22 cellular contexts compared by ENCODE assay signal in genomic region chr3:13637953-13638352, GRCh38.
A peak's percentile ranks its signal among the peaks of the same experiment; 100 is the strongest.
DNase-seq lines count a peak whose midpoint lies in the region; ATAC-seq, FAIRE-seq and TF ChIP-seq lines count a peak whose summit lies in the region.
"Had no signal": no experiment of that assay in that cellular context is flagged by ENCODE, and none has a peak within 500 bp of the region (broad histone marks: within the 10 kb centered on the region; RNA-seq: fewer than 3 reads in every experiment).

No MANE protein-coding gene starts in this region.

- TF ChIP-seq CTCF in HepG2 (CRISPR knock-in tag; IDR thresholded peaks at IDR 0.05) (no peak), right lobe of liver (IDR thresholded peaks at IDR 0.05) (no peak), K562 (IDR thresholded peaks at IDR 0.05 in 2 of 3, conservative IDR thresholded peaks at IDR 0.05 in 1 of 3; ENCODE audit: insufficient read depth in 2 of 3, low read depth in 1 of 3, low read length in 3 of 3) (no peak)

- no peaks in the 10 kb centered on the region for H3K4me1 ChIP-seq in HepG2 (ENCODE audit: insufficient read depth, low read length)
- no peaks in the 10 kb centered on the region for H3K4me1 ChIP-seq in right lobe of liver
- H3K4me1 ChIP-seq in K562 (replicated peaks in 1 of 2; ENCODE audit: control insufficient read depth in 2 of 2, insufficient read depth in 2 of 2, low read length in 2 of 2) = peaks cover 0 to 19% of the 10 kb centered on the region in 2 experiments; a peak in 1 of 5 replicates
- H3K4me1 ChIP-seq in trophoblast cell (ENCODE audit: control insufficient read depth in 1 of 2, insufficient read depth in 2 of 2, low read length in 2 of 2) = peaks cover 0 to 3% of the 10 kb centered on the region in 2 experiments
- H3K4me1 ChIP-seq: A549, Caco-2 had no signal

- FAIRE-seq in HepG2 (lab: Jason Lieb, UNC) (no peak), K562 (lab: Jason Lieb, UNC) (no peak)
- FAIRE-seq: A549, D721Med, G401.6, GM12891, GM19239 had no signal

- no peak overlapping the region for H4K8ac ChIP-seq in trophoblast cell (ENCODE audit: low read depth, low read length)

- TF ChIP-seq EP300 in HepG2 (IDR thresholded peaks at IDR 0.05; ENCODE audit: low read depth in 2 of 2, low read length in 2 of 2) = no peak
- no peak for TF ChIP-seq EP300 in HepG2 (CRISPR knock-in tag; IDR thresholded peaks at IDR 0.05; ENCODE audit: borderline replicate concordance)
- no peak for TF ChIP-seq EP300 in K562 (IDR thresholded peaks at IDR 0.05; ENCODE audit: low read length)

- no peak for TF ChIP-seq POLR2A in HepG2 (IDR thresholded peaks at IDR 0.05; ENCODE audit: insufficient read depth in 1 of 2, low read depth in 2 of 2, low read length in 2 of 2)
- TF ChIP-seq POLR2A in right lobe of liver (IDR thresholded peaks at IDR 0.05) = no peak
- TF ChIP-seq POLR2A in K562 (conservative IDR thresholded peaks at IDR 0.05) = no peak

- H4K12ac ChIP-seq in trophoblast cell (ENCODE audit: low read depth, low read length) = no peak overlapping the region

- H3K4me1 Mint-ChIP-seq in activated CD4-positive, alpha-beta T cell treated with anti-CD3 and anti-CD28 coated beads, Interleukin-2, amount 10 ng/mL, durations not matched to agents 7 days and 5 days = no peaks in the 10 kb centered on the region
- H3K4me1 Mint-ChIP-seq: B cell had no signal

- no peaks in the 10 kb centered on the region for H3K36me3 ChIP-seq in HepG2 (replicated peaks in 1 of 2; ENCODE audit: control insufficient read depth in 1 of 2, insufficient read depth in 2 of 2, low read length in 2 of 2)
- no peaks in the 10 kb centered on the region for H3K36me3 ChIP-seq in right lobe of liver
- no peaks in the 10 kb centered on the region for H3K36me3 ChIP-seq in K562 (ENCODE audit: control insufficient read depth, insufficient read depth, low read length)
- H3K36me3 ChIP-seq in trophoblast cell (ENCODE audit: control insufficient read depth in 1 of 2, insufficient read depth in 2 of 2, low read length in 2 of 2) = no peaks in the 10 kb centered on the region
- H3K36me3 ChIP-seq: BLaER1 treated with 17β-estradiol and CSF1 and Interleukin-3, amounts not matched to agents 10 nM and 100 nM had no signal

- no peak overlapping the region for H2AK5ac ChIP-seq in trophoblast cell (ENCODE audit: low read length)

- no peaks in the 10 kb centered on the region for H3K9me3 Mint-ChIP-seq in activated CD4-positive, alpha-beta T cell treated with anti-CD3 and anti-CD28 coated beads, Interleukin-2, amount 10 ng/mL, durations not matched to agents 7 days and 5 days
- H3K9me3 Mint-ChIP-seq: CD4-positive, alpha-beta T cell; CD8-positive, alpha-beta T cell had no signal

- no peak overlapping the region for H3K4ac ChIP-seq in trophoblast cell (ENCODE audit: low read depth, low read length)

- H2AFZ ChIP-seq in HepG2 (ENCODE audit: low read length) (no peak overlapping the region), K562 (ENCODE audit: low read depth, low read length) (no peak overlapping the region), trophoblast cell (ENCODE audit: insufficient read depth, low read length, poor library complexity) (no peak overlapping the region)

- no peak overlapping the region for H2BK12ac ChIP-seq in trophoblast cell (ENCODE audit: low read length)

- no peak overlapping the region for H2BK5ac ChIP-seq in trophoblast cell (ENCODE audit: low read depth, low read length, poor library complexity)

- CTCF ChIA-PET in activated CD4-positive, alpha-beta T cell treated with anti-CD3 and anti-CD28 coated beads, Interleukin-2, amount 10 ng/mL, durations not matched to agents 7 days and 5 days (lab: Charles Lee) = no interaction called here
- CTCF ChIA-PET in HepG2 (lab: Yijun Ruan, JAX; ENCODE audit: low intra/inter-chr PET ratio, low total read pairs) = no interaction called here
- CTCF ChIA-PET in K562 (lab: Yijun Ruan, JAX; ENCODE audit: low intra/inter-chr PET ratio) = interaction anchor here (0.6 kb wide), 1 partner anchor 141 kb away, joined by 4 read pairs; no protein-coding TSS in a partner anchor

- no peak overlapping the region for H3K4me3 ChIP-seq in HepG2 (replicated peaks in 1 of 3; ENCODE audit: insufficient read depth in 1 of 3, low read depth in 2 of 3, low read length in 3 of 3)
- H3K4me3 ChIP-seq in right lobe of liver = no peak overlapping the region
- H3K4me3 ChIP-seq in K562 = no peak overlapping the region
- H3K4me3 ChIP-seq in trophoblast cell (ENCODE audit: low read depth, low read length) = no peak overlapping the region
- H3K4me3 ChIP-seq: A549; BLaER1 treated with 17β-estradiol and CSF1 and Interleukin-3, amounts not matched to agents 10 nM and 100 nM had no signal

- H3K27ac ChIP-seq in HepG2 (ENCODE audit: extremely low read length, insufficient read depth, low read length) = no peak overlapping the region
- H3K27ac ChIP-seq in right lobe of liver = no peak overlapping the region
- no peak overlapping the region for H3K27ac ChIP-seq in K562 (ENCODE audit: extremely low read depth, low read depth, low read length)
- H3K27ac ChIP-seq in trophoblast cell (ENCODE audit: low read depth, low read length) = no peak overlapping the region
- H3K27ac ChIP-seq: 22Rv1; A549; BLaER1 treated with 17β-estradiol and CSF1 and Interleukin-3, amounts not matched to agents 10 nM and 100 nM; C4-2B had no signal

- no peaks in the 10 kb centered on the region for H3K27me3 Mint-ChIP-seq in activated CD4-positive, alpha-beta T cell treated with anti-CD3 and anti-CD28 coated beads, Interleukin-2, amount 10 ng/mL, durations not matched to agents 7 days and 5 days
- H3K27me3 Mint-ChIP-seq: CD4-positive, alpha-beta T cell had no signal

- 3% methylated on average over 10 of the region's 12 CpGs for WGBS in HepG2 (ENCODE audit: low lambda C conversion rate)
- WGBS in right lobe of liver (ENCODE audit: insufficient coverage, low coverage, low lambda C conversion rate, missing lambda C conversion rate) = 71% methylated on average over 6 of the region's 12 CpGs
- 5% methylated on average over 12 of the region's 12 CpGs for WGBS in K562 (ENCODE audit: insufficient coverage, low coverage, missing lambda C conversion rate)
- WGBS in trophoblast cell (ENCODE audit: extremely low coverage, insufficient coverage, insufficient read length) = no CpG with 5 or more reads among the region's 12 CpGs

- no peak for ATAC-seq in HepG2
- no peak for ATAC-seq in right lobe of liver
- no peak for ATAC-seq in K562
- ATAC-seq: A549; CD8-positive, alpha-beta T cell had no signal

- no peak overlapping the region for H3K23ac ChIP-seq in trophoblast cell (ENCODE audit: low read length)

- no peaks in the 10 kb centered on the region for H3K36me3 Mint-ChIP-seq in activated CD4-positive, alpha-beta T cell treated with anti-CD3 and anti-CD28 coated beads, Interleukin-2, amount 10 ng/mL, durations not matched to agents 7 days and 5 days (ENCODE audit: low read depth)

- H3K18ac ChIP-seq in trophoblast cell (ENCODE audit: low read length) = no peak overlapping the region

- H3K9me3 ChIP-seq in HepG2 (ENCODE audit: low read length) (no peaks in the 10 kb centered on the region), right lobe of liver (no peaks in the 10 kb centered on the region), K562 (replicated peaks; ENCODE audit: control insufficient read depth, insufficient read depth, low read depth, low read length) (no peaks in the 10 kb centered on the region), trophoblast cell (ENCODE audit: insufficient read depth, low read depth, low read length) (no peaks in the 10 kb centered on the region)
- H3K9me3 ChIP-seq: A549; BLaER1 treated with 17β-estradiol and CSF1 and Interleukin-3, amounts not matched to agents 10 nM and 100 nM; Caco-2 had no signal

- no peak overlapping the region for H2BK120ac ChIP-seq in trophoblast cell (ENCODE audit: insufficient read depth, low read length, poor library complexity)

- H3K27ac Mint-ChIP-seq in activated CD4-positive, alpha-beta T cell treated with anti-CD3 and anti-CD28 coated beads, Interleukin-2, amount 10 ng/mL, durations not matched to agents 7 days and 5 days = peak overlapping the region; percentile 41
- H3K27ac Mint-ChIP-seq: B cell; CD4-positive, alpha-beta T cell; CD8-positive, alpha-beta T cell had no signal

- H3K4me3 Mint-ChIP-seq in activated CD4-positive, alpha-beta T cell treated with anti-CD3 and anti-CD28 coated beads, Interleukin-2, amount 10 ng/mL, durations not matched to agents 7 days and 5 days = no peak overlapping the region
- H3K4me3 Mint-ChIP-seq: B cell; CD4-positive, alpha-beta T cell; CD8-positive, alpha-beta T cell had no signal

- H4K20me1 ChIP-seq in HepG2 (ENCODE audit: insufficient read depth, low read length) = no peaks in the 10 kb centered on the region
- peaks cover 24% of the 10 kb centered on the region for H4K20me1 ChIP-seq in K562 (replicated peaks; ENCODE audit: control insufficient read depth, insufficient read depth, low read length)
- H4K20me1 ChIP-seq: BLaER1 treated with 17β-estradiol and CSF1 and Interleukin-3, amounts not matched to agents 10 nM and 100 nM had no signal

- H3K9ac ChIP-seq in HepG2 (ENCODE audit: insufficient read depth, low read depth, low read length) = no peak overlapping the region
- H3K9ac ChIP-seq in K562 (ENCODE audit: insufficient read depth in 1 of 2, low read depth in 2 of 2, low read length in 2 of 2) = no peak overlapping the region
- H3K9ac ChIP-seq in trophoblast cell (ENCODE audit: low read length) = no peak overlapping the region
- H3K9ac ChIP-seq: BLaER1 treated with 17β-estradiol and CSF1 and Interleukin-3, amounts not matched to agents 10 nM and 100 nM had no signal

- no peaks in the 10 kb centered on the region for H3K9me1 ChIP-seq in K562 (ENCODE audit: control insufficient read depth, insufficient read depth, low read length)

- H3K79me2 ChIP-seq in HepG2 (ENCODE audit: insufficient read depth, low read length) (no peaks in the 10 kb centered on the region), K562 (ENCODE audit: control insufficient read depth, insufficient read depth, low read length) (no peaks in the 10 kb centered on the region), trophoblast cell (ENCODE audit: control insufficient read depth, insufficient read depth, low read length, poor library complexity) (no peaks in the 10 kb centered on the region)

- no peak for TF ChIP-seq RAD21 in HepG2 (CRISPR knock-in tag; IDR thresholded peaks at IDR 0.05)
- TF ChIP-seq RAD21 in K562 (CRISPR knock-in tag; conservative IDR thresholded peaks at IDR 0.05 in 1 of 2, IDR thresholded peaks at IDR 0.05 in 1 of 2) = no peak

- intact Hi-C loops in HepG2 (cut with micrococcal nuclease; ENCODE audit: unreplicated experiment) = no loop called here
- intact Hi-C loops in right lobe of liver (cut with DNase I) = no loop called here
- intact Hi-C loops in K562 (cut with micrococcal nuclease) = no loop called here

- in situ Hi-C loops in HepG2 (cut with HindIII; ENCODE audit: extremely low pct_ligation_motif_present, low pct_unique_long_range_greater_than_20kb) = no loop called here
- in situ Hi-C loops in K562 (cut with MboI) = no loop called here

- no peak overlapping the region for H4K91ac ChIP-seq in trophoblast cell (ENCODE audit: low read depth, low read length)

- no peak for DNase-seq in activated CD4-positive, alpha-beta T cell treated with anti-CD3 and anti-CD28 coated beads, Interleukin-2, amount 10 ng/mL, durations not matched to agents 7 days and 5 days
- no peak for DNase-seq in activated CD4-positive, alpha-beta T cell treated with anti-CD3 and anti-CD28 coated beads, Interleukin-2, amount 50 U/mL, for 48 hours
- no peak for DNase-seq in HepG2 (ENCODE audit: low spot score)
- DNase-seq in right lobe of liver = no peak
- no peak for DNase-seq in K562 (ENCODE audit: extremely low read depth in 1 of 4, low spot score in 3 of 4)
- DNase-seq in trophoblast cell = no peak
- no peak for DNase-seq in SIG-M5 (lab: John Stamatoyannopoulos, UW)
- DNase-seq: AML-193; Caco-2; Calu3; CD4-positive, alpha-beta T cell; CD8-positive, alpha-beta T cell; GF-D8 had no signal

- H3K79me1 ChIP-seq in trophoblast cell (ENCODE audit: low read length) = no peaks in the 10 kb centered on the region

- H3K4me2 ChIP-seq in HepG2 (ENCODE audit: low read depth, low read length) = no peak overlapping the region
- no peak overlapping the region for H3K4me2 ChIP-seq in K562 (ENCODE audit: insufficient read depth, low read length)
- H3K4me2 ChIP-seq in trophoblast cell (ENCODE audit: low read length) = no peak overlapping the region
- H3K4me2 ChIP-seq: A549 had no signal

- H3K27me3 ChIP-seq in HepG2 (ENCODE audit: control insufficient read depth in 1 of 2, insufficient read depth in 2 of 2, low read length in 2 of 2) (peaks cover 20 to 84% of the 10 kb centered on the region in 2 experiments), right lobe of liver (no peaks in the 10 kb centered on the region), K562 (ENCODE audit: control insufficient read depth in 2 of 2, insufficient read depth in 2 of 2, low read length in 2 of 2) (peaks cover 65 to 98% of the 10 kb centered on the region in 2 experiments), trophoblast cell (ENCODE audit: insufficient read depth, low read length) (no peaks in the 10 kb centered on the region)
- H3K27me3 ChIP-seq: BLaER1 treated with 17β-estradiol and CSF1 and Interleukin-3, amounts not matched to agents 10 nM and 100 nM had no signal

- no peak overlapping the region for H3K14ac ChIP-seq in trophoblast cell (ENCODE audit: low read length)

- no TSS peak for BruUV-seq in HepG2 (replicated peaks; lab: Mats Ljungman, UMichigan)
- BruUV-seq in K562 (replicated peaks; lab: Mats Ljungman, UMichigan) = no TSS peak

- POLR2A ChIA-PET in activated CD4-positive, alpha-beta T cell treated with anti-CD3 and anti-CD28 coated beads, Interleukin-2, amount 10 ng/mL, durations not matched to agents 7 days and 5 days (lab: Charles Lee) = interaction anchor here (0.5 kb wide), 1 partner anchor 151 kb away, joined by 3 read pairs; no protein-coding TSS in a partner anchor
- POLR2A ChIA-PET in HepG2 (lab: Yijun Ruan, JAX) = no interaction called here
- POLR2A ChIA-PET in K562 (lab: Yijun Ruan, JAX) = interaction anchor here (0.6 kb wide), 1 partner anchor 178 kb away, joined by 3 read pairs; no protein-coding TSS in a partner anchor
